In the genomic region with DNA sequence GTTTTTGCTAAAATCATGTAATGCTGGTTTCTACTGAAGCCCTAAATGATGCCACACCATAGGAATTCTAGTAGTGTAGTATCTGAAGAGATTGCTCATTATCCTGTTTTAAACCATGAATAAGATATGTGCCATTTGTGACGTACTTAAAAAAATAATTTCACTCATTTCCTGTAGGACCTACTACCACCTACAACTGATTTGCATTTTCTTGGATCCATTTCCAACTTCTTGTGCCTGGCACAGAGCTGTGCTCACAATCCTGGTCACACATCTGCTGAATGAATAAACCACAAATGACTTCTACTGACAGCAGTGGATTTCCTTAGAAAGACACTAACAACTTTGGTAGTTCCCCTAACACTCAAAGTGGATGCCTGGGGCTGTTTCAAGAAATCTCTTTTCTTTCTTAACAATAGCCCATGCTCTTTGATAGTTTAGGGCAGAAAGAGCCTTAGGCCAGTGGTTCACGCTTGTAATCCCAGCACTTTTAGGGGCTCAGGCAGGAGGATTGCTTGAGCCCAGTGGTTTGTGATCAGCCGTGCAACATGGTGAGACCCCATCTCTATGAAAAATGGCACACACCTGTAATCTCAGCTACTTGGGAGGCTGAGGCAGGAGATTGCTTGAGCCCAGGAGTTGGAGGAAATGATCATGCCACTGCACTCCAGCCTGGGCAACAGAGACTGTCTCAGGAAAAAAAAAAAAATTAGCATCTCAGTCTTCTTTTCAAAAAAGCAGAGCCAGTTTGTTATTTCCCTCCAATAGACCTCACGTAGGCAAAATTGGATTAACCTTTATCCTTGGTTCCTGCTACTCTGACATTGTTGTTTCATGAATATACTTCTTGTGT, we compare ENCODE assay signal across 13 cellular contexts. TPM values are rescaled to one million over a fixed set of nuclear protein-coding genes. Genes with fewer than 3 reads are reported as not detected.
A peak's percentile ranks its signal among the peaks of the same experiment; 100 is the strongest.
DNase-seq lines count a peak whose midpoint lies in the region; ATAC-seq, FAIRE-seq and TF ChIP-seq lines count a peak whose summit lies in the region.
"Had no signal": no experiment of that assay in that cellular context is flagged by ENCODE, and none has a peak within 500 bp of the region (broad histone marks: within the 10 kb centered on the region; RNA-seq: fewer than 3 reads in every experiment).

No MANE protein-coding gene starts in this region.

- H3K4me1 ChIP-seq in A673 (ENCODE audit: insufficient read depth, low read length, poor library complexity, severe bottlenecking), result peaks cover 4% of the 10 kb centered on the region
- H3K4me1 ChIP-seq in SJSA1 (replicated peaks), result peaks cover 16% of the 10 kb centered on the region
- H3K4me1 ChIP-seq: lower lobe of right lung had no signal

- no peak overlapping the region for H3K4me3 ChIP-seq in A673 (ENCODE audit: low read depth, low read length, poor library complexity, severe bottlenecking)
- no peak overlapping the region for H3K4me3 ChIP-seq in SJSA1
- H3K4me3 ChIP-seq: cardiac muscle cell, lower lobe of right lung had no signal

- H3K9me3 ChIP-seq in A673 (ENCODE audit: low read depth, low read length, poor library complexity, severe bottlenecking) (no peaks in the 10 kb centered on the region), SJSA1 (replicated peaks) (no peaks in the 10 kb centered on the region)
- H3K9me3 ChIP-seq: lower lobe of right lung had no signal

- TF ChIP-seq CTCF in A673 (conservative IDR thresholded peaks at IDR 0.05; ENCODE audit: low read depth, low read length), result no peak

- BruUV-seq in A673 (replicated peaks; lab: Mats Ljungman, UMichigan), result no TSS peak

- intact Hi-C loops in A673 (cut with micrococcal nuclease; ENCODE audit: unreplicated experiment) (no loop called here), head of caudate nucleus (cut with DNase I) (no loop called here)

- POLR2A ChIA-PET in A673 (lab: Charles Lee; ENCODE audit: low non-redundant PET), result no interaction called here

- H3K36me3 ChIP-seq in A673 (ENCODE audit: insufficient read depth, low read length, poor library complexity, severe bottlenecking) (no peaks in the 10 kb centered on the region), SJSA1 (no peaks in the 10 kb centered on the region)
- H3K36me3 ChIP-seq: cardiac muscle cell, lower lobe of right lung had no signal

- CTCF ChIA-PET in A673 (lab: Charles Lee), result no interaction called here

- no peak overlapping the region for H3K27ac ChIP-seq in A673 (ENCODE audit: low read depth, low read length, poor library complexity, severe bottlenecking)
- peak overlapping the region; percentile 74 for H3K27ac ChIP-seq in SJSA1
- H3K27ac ChIP-seq: cardiac muscle cell, lower lobe of right lung had no signal

- DNase-seq in A673 (ENCODE audit: low spot score), result peak; percentile 51
- peak; percentile 75 for DNase-seq in GM04503 (ENCODE audit: low read depth)
- peak in 1 of 2 experiments; percentile 55 for DNase-seq in SJSA1 (ENCODE audit: low read depth in 1 of 2, low spot score in 2 of 2)
- peak; percentile 50 for DNase-seq in fibroblast of gingiva (ENCODE audit: low read depth)
- no peak for DNase-seq in head of caudate nucleus
- no peak for DNase-seq in GM19239 (ENCODE audit: insufficient read length, low spot score)
- DNase-seq in NCI-H1930 (lab: John Stamatoyannopoulos, UW), result no peak
- DNase-seq: lower lobe of right lung, NCI-H2227 treated with DMSO at 0.1 percent for 48 hours, posterior cingulate gyrus, Right ventricle myocardium superior had no signal

- H3K27me3 ChIP-seq in A673 (replicated peaks; ENCODE audit: insufficient read depth, low read depth, low read length, poor library complexity) (no peaks in the 10 kb centered on the region), SJSA1 (replicated peaks) (no peaks in the 10 kb centered on the region)
- H3K27me3 ChIP-seq: cardiac muscle cell had no signal

- no peak for ATAC-seq in GM19397 (IDR thresholded peaks at IDR 0.05; ENCODE audit: unreplicated experiment)
- ATAC-seq: lower lobe of right lung had no signal

- no peak for FAIRE-seq in GM19239 (lab: Jason Lieb, UNC)

RNA-seq across cellular contexts. Expression of a gene that starts 13.0 kb away (rescaled TPM):
- 4.1 and 6.9 TPM in 2 replicates for total RNA-seq in A673 (2021)
- total RNA-seq in SJSA1 (2014; rRNA removed; shearing (Covaris generic)), result 1.8 and 3.3 TPM in 2 replicates

Comparison
In these comparisons a context has a peak if more than half of its experiments do, and no peak if none do; other contexts are left out.
1. DNase-seq: peak in A673 (single experiment), GM04503 (single experiment) and fibroblast of gingiva (single experiment); none in head of caudate nucleus (0 of 42), GM19239 (single experiment) and NCI-H1930 (0 of 2).